ENCODE assay signal across 1 cellular context in genomic region chr10:72081210-72081609, GRCh38.
TF ChIP-seq lines count a peak whose summit lies in the region.

No MANE protein-coding gene starts in this region.

TF ChIP-seq in HepG2, 621 proteins besides CTCF, POLR2A, EP300 and RAD21 (continued from another document):
- TF ChIP-seq GTF2F1 (IDR thresholded peaks at IDR 0.05; ENCODE audit: low read length) (no peak), AHDC1 (CRISPR knock-in tag; IDR thresholded peaks at IDR 0.05; ENCODE audit: borderline replicate concordance) (no peak), NCOR1 (IDR thresholded peaks at IDR 0.05; ENCODE audit: borderline replicate concordance, low read length) (no peak), MBD4 (IDR thresholded peaks at IDR 0.05; ENCODE audit: borderline replicate concordance, low read length) (no peak), HES4 (CRISPR knock-in tag; IDR thresholded peaks at IDR 0.05; ENCODE audit: borderline replicate concordance) (no peak), PPARG (CRISPR knock-in tag; conservative IDR thresholded peaks at IDR 0.05) (no peak), TIGD3 (CRISPR knock-in tag; IDR thresholded peaks at IDR 0.05; ENCODE audit: borderline replicate concordance) (no peak), ZBTB25 (CRISPR knock-in tag; IDR thresholded peaks at IDR 0.05) (no peak), ARID5B (CRISPR knock-in tag; IDR thresholded peaks at IDR 0.05) (no peak)
